In genomic region chr9:108535526-108535925, GRCh38 we compare ENCODE assay signal across 8 cellular contexts.
DNase-seq lines count a peak whose midpoint lies in the region; ATAC-seq, FAIRE-seq and TF ChIP-seq lines count a peak whose summit lies in the region.

No MANE protein-coding gene starts in this region.

- H3K27ac ChIP-seq in endothelial cell of umbilical vein (ENCODE audit: insufficient read depth, low read depth, low read length), result no peak overlapping the region
- no peak overlapping the region for H3K27ac ChIP-seq in tibial artery

- POLR2A ChIA-PET in activated CD4-positive, alpha-beta T cell treated with anti-CD3 and anti-CD28 coated beads for 36 hours (lab: Charles Lee), result no interaction called here
- POLR2A ChIA-PET in endothelial cell of umbilical vein (lab: Charles Lee), result no interaction called here

- H3K79me2 ChIP-seq in endothelial cell of umbilical vein (ENCODE audit: control insufficient read depth, insufficient read depth, low read length), result no peaks in the 10 kb centered on the region

- BruUV-seq in endothelial cell of umbilical vein (replicated peaks; lab: Mats Ljungman, UMichigan), result no TSS peak

- no peaks in the 10 kb centered on the region for H3K4me1 Mint-ChIP-seq in activated CD4-positive, alpha-beta T cell treated with anti-CD3 and anti-CD28 coated beads for 36 hours
- H3K4me1 Mint-ChIP-seq in activated T-helper 2 cell treated with anti-CD3 and anti-CD28 coated beads, Interferon-gamma antibody, Interleukin-2, Interleukin-4, amounts not matched to agents 10 μg/mL and 5 μg/mL and 100 μg/mL, durations not matched to agents 14 hours and 24 hours and 36 hours (ENCODE audit: low read depth), result no peaks in the 10 kb centered on the region

- intact Hi-C loops in activated CD4-positive, alpha-beta T cell treated with anti-CD3 and anti-CD28 coated beads for 36 hours (cut with DNase I, micrococcal nuclease), result no loop called here
- intact Hi-C loops in endothelial cell of umbilical vein (cut with micrococcal nuclease) (loop anchor here (1.0 kb wide), 3 partner anchors 67 to 1070 kb away; no protein-coding TSS in a partner anchor), tibial artery (cut with DNase I; ENCODE audit: low total_unique reads) (no loop called here)
- intact Hi-C loops in activated T-helper 2 cell treated with anti-CD3 and anti-CD28 coated beads, Interferon-gamma antibody, Interleukin-2, Interleukin-4, amounts not matched to agents 10 μg/mL and 5 μg/mL and 100 μg/mL, durations not matched to agents 14 hours and 24 hours and 36 hours (cut with micrococcal nuclease), result no loop called here

- dilution Hi-C loops in endothelial cell of umbilical vein (cut with MboI; ENCODE audit: extremely low pct_ligation_motif_present, low sequenced_read_pairs), result no loop called here

- no peak overlapping the region for H3K27ac Mint-ChIP-seq in activated CD4-positive, alpha-beta T cell treated with anti-CD3 and anti-CD28 coated beads for 36 hours
- no peak overlapping the region for H3K27ac Mint-ChIP-seq in activated T-helper 2 cell treated with anti-CD3 and anti-CD28 coated beads, Interferon-gamma antibody, Interleukin-2, Interleukin-4, amounts not matched to agents 10 μg/mL and 5 μg/mL and 100 μg/mL, durations not matched to agents 14 hours and 24 hours and 36 hours

- CTCF ChIA-PET in activated CD4-positive, alpha-beta T cell treated with anti-CD3 and anti-CD28 coated beads for 36 hours (lab: Charles Lee), result interaction anchor here (0.8 kb wide), 1 partner anchor 11 kb away, joined by 3 read pairs; no protein-coding TSS in a partner anchor
- CTCF ChIA-PET in endothelial cell of umbilical vein (lab: Charles Lee), result interaction anchor here (0.7 to 2.8 kb wide), 14 partner anchors 7 to 1110 kb away, joined by 3 to 15 read pairs (median 5); no protein-coding TSS in a partner anchor

- H3K36me3 ChIP-seq in endothelial cell of umbilical vein (ENCODE audit: control insufficient read depth in 2 of 2, extremely low read depth in 1 of 2, insufficient read depth in 2 of 2, low read length in 2 of 2) (no peaks in the 10 kb centered on the region), tibial artery (no peaks in the 10 kb centered on the region)

- no peak overlapping the region for H2AFZ ChIP-seq in endothelial cell of umbilical vein (ENCODE audit: low read depth, low read length)

- H3K9me3 Mint-ChIP-seq in activated CD4-positive, alpha-beta T cell treated with anti-CD3 and anti-CD28 coated beads for 36 hours (ENCODE audit: low read depth), result peaks cover 6% of the 10 kb centered on the region
- H3K9me3 Mint-ChIP-seq in activated T-helper 2 cell treated with anti-CD3 and anti-CD28 coated beads, Interferon-gamma antibody, Interleukin-2, Interleukin-4, amounts not matched to agents 10 μg/mL and 5 μg/mL and 100 μg/mL, durations not matched to agents 14 hours and 24 hours and 36 hours, result no peaks in the 10 kb centered on the region

- no peaks in the 10 kb centered on the region for H3K27me3 Mint-ChIP-seq in activated CD4-positive, alpha-beta T cell treated with anti-CD3 and anti-CD28 coated beads for 36 hours
- H3K27me3 Mint-ChIP-seq in activated T-helper 2 cell treated with anti-CD3 and anti-CD28 coated beads, Interferon-gamma antibody, Interleukin-2, Interleukin-4, amounts not matched to agents 10 μg/mL and 5 μg/mL and 100 μg/mL, durations not matched to agents 14 hours and 24 hours and 36 hours (ENCODE audit: low read depth), result no peaks in the 10 kb centered on the region

- H3K4me3 Mint-ChIP-seq in activated CD4-positive, alpha-beta T cell treated with anti-CD3 and anti-CD28 coated beads for 36 hours, result no peak overlapping the region
- H3K4me3 Mint-ChIP-seq in activated T-helper 2 cell treated with anti-CD3 and anti-CD28 coated beads, Interferon-gamma antibody, Interleukin-2, Interleukin-4, amounts not matched to agents 10 μg/mL and 5 μg/mL and 100 μg/mL, durations not matched to agents 14 hours and 24 hours and 36 hours (ENCODE audit: low read depth), result no peak overlapping the region

- TF ChIP-seq CTCF in LNCAP (IDR thresholded peaks at IDR 0.05), result peak; percentile 44
- peak; percentile 45 to 49 for TF ChIP-seq CTCF in endothelial cell of umbilical vein (IDR thresholded peaks at IDR 0.05; ENCODE audit: extremely low read depth in 1 of 2, insufficient read depth in 1 of 2, low read depth in 1 of 2, low read length in 2 of 2)
- peak; percentile 35 to 40 for TF ChIP-seq CTCF in tibial artery (IDR thresholded peaks at IDR 0.05)

- H3K27me3 ChIP-seq in endothelial cell of umbilical vein (ENCODE audit: control insufficient read depth in 2 of 2, insufficient read depth in 2 of 2, low read length in 2 of 2) (peaks cover 0 to 2% of the 10 kb centered on the region in 2 experiments), tibial artery (no peaks in the 10 kb centered on the region)

- TF ChIP-seq POLR2A in endothelial cell of umbilical vein (IDR thresholded peaks at IDR 0.05; ENCODE audit: low read depth, low read length), result no peak

- no peaks in the 10 kb centered on the region for H4K20me1 ChIP-seq in endothelial cell of umbilical vein (replicated peaks; ENCODE audit: control insufficient read depth, extremely low read depth, insufficient read depth, low read length)

- no peak for ATAC-seq in activated CD4-positive, alpha-beta T cell treated with anti-CD3 and anti-CD28 coated beads for 36 hours

- no peak overlapping the region for H3K9ac ChIP-seq in endothelial cell of umbilical vein (replicated peaks; ENCODE audit: extremely low read depth, insufficient read depth, low read length)

- H3K9me1 ChIP-seq in endothelial cell of umbilical vein (replicated peaks; ENCODE audit: control insufficient read depth, extremely low read depth, insufficient read depth, low read length), result no peaks in the 10 kb centered on the region

- FAIRE-seq in endothelial cell of umbilical vein (lab: Jason Lieb, UNC), result no peak

- no peaks in the 10 kb centered on the region for H3K4me1 ChIP-seq in endothelial cell of umbilical vein (ENCODE audit: control insufficient read depth, extremely low read depth, insufficient read depth, low read length)
- no peaks in the 10 kb centered on the region for H3K4me1 ChIP-seq in tibial artery

- H3K4me3 ChIP-seq in endothelial cell of umbilical vein (replicated peaks in 1 of 3; ENCODE audit: insufficient read depth in 1 of 3, low read depth in 1 of 3, low read length in 3 of 3) (no peak overlapping the region), tibial artery (no peak overlapping the region)

- no peak overlapping the region for H3K4me2 ChIP-seq in endothelial cell of umbilical vein (ENCODE audit: insufficient read depth, low read length)

- DNase-seq in activated CD4-positive, alpha-beta T cell treated with anti-CD3 and anti-CD28 coated beads for 36 hours, result peak; percentile 8
- DNase-seq in activated CD4-positive, alpha-beta T cell treated with anti-CD3 and anti-CD28 coated beads, Interleukin-2, amount 50 U/mL, for 1 hour, result no peak
- DNase-seq in endothelial cell of umbilical vein (ENCODE audit: low read depth, low spot score) (peak; percentile 26), tibial artery (no peak)
- DNase-seq in activated T-helper 2 cell treated with anti-CD3 and anti-CD28 coated beads, Interferon-gamma antibody, Interleukin-2, Interleukin-4, amounts not matched to agents 10 μg/mL and 5 μg/mL and 100 μg/mL, durations not matched to agents 14 hours and 24 hours and 36 hours (ENCODE audit: low spot score), result no peak
- no peak for DNase-seq in activated effector memory CD4-positive, alpha-beta T cell treated with Interleukin-2 at 50 U/mL for 16 hours
- no peak for DNase-seq in effector CD8-positive, alpha-beta T cell (lab: John Stamatoyannopoulos, UW)

- H3K36me3 Mint-ChIP-seq in activated CD4-positive, alpha-beta T cell treated with anti-CD3 and anti-CD28 coated beads for 36 hours (ENCODE audit: low read depth), result no peaks in the 10 kb centered on the region
- no peaks in the 10 kb centered on the region for H3K36me3 Mint-ChIP-seq in activated T-helper 2 cell treated with anti-CD3 and anti-CD28 coated beads, Interferon-gamma antibody, Interleukin-2, Interleukin-4, amounts not matched to agents 10 μg/mL and 5 μg/mL and 100 μg/mL, durations not matched to agents 14 hours and 24 hours and 36 hours (ENCODE audit: low read depth)

- no peaks in the 10 kb centered on the region for H3K9me3 ChIP-seq in endothelial cell of umbilical vein (replicated peaks; ENCODE audit: control insufficient read depth, insufficient read depth, low read length)
- no peaks in the 10 kb centered on the region for H3K9me3 ChIP-seq in tibial artery

TF ChIP-seq in endothelial cell of umbilical vein, 7 proteins besides CTCF, POLR2A, EP300 and RAD21:
- no peak for TF ChIP-seq EZH2 (IDR thresholded peaks at IDR 0.05; ENCODE audit: borderline replicate concordance, low read depth, low read length, severe bottlenecking)
- TF ChIP-seq MYC (IDR thresholded peaks at IDR 0.05; ENCODE audit: low read depth, low read length), result no peak
- TF ChIP-seq GATA2 (IDR thresholded peaks at IDR 0.05; ENCODE audit: insufficient read depth, insufficient read length, low read depth, low read length), result no peak
- TF ChIP-seq JUN (IDR thresholded peaks at IDR 0.05; ENCODE audit: borderline replicate concordance, insufficient read depth, insufficient read length, low read depth), result no peak
- TF ChIP-seq FOS (IDR thresholded peaks at IDR 0.05; ENCODE audit: borderline replicate concordance, insufficient read depth, low read length), result no peak
- no peak for TF ChIP-seq MAX (IDR thresholded peaks at IDR 0.05; ENCODE audit: insufficient read depth, insufficient read length)
- TF ChIP-seq POLR2AphosphoS5 (IDR thresholded peaks at IDR 0.05; ENCODE audit: insufficient read depth, low read depth, low read length), result no peak

Comparison
In these comparisons a context has a peak if more than half of its experiments do, and no peak if none do; other contexts are left out.
1. DNase-seq: peak in activated CD4-positive, alpha-beta T cell treated with anti-CD3 and anti-CD28 coated beads for 36 hours (single experiment) and endothelial cell of umbilical vein (single experiment); none in activated CD4-positive, alpha-beta T cell treated with anti-CD3 and anti-CD28 coated beads, Interleukin-2, amount 50 U/mL, for 1 hour (single experiment), tibial artery (0 of 2), activated T-helper 2 cell treated with anti-CD3 and anti-CD28 coated beads, Interferon-gamma antibody, Interleukin-2, Interleukin-4, amounts not matched to agents 10 μg/mL and 5 μg/mL and 100 μg/mL, durations not matched to agents 14 hours and 24 hours and 36 hours (single experiment), activated effector memory CD4-positive, alpha-beta T cell treated with Interleukin-2 at 50 U/mL for 16 hours (single experiment) and effector CD8-positive, alpha-beta T cell (single experiment).
2. Peak in every context shown above with its lines, with median percentiles within 50 percentile points of each other: CTCF ChIP-seq.